ENCODE assay signal across 1 cellular context in genomic region chr3:111668912-111669488, GRCh38.
A peak's percentile ranks its signal among the peaks of the same experiment; 100 is the strongest.
TF ChIP-seq lines count a peak whose summit lies in the region.

No MANE protein-coding gene starts in this region.

TF ChIP-seq in HCT116, 20 proteins besides CTCF, POLR2A, EP300 and RAD21 (continued from another document):
- TF ChIP-seq REST (IDR thresholded peaks at IDR 0.05; ENCODE audit: low read depth) (no peak), CEBPB (IDR thresholded peaks at IDR 0.05; ENCODE audit: low read depth) (peak; percentile 40; the same call in 1 of the 2 replicates), EZH2phosphoT487 (IDR thresholded peaks at IDR 0.05; ENCODE audit: borderline replicate concordance) (no peak), SIN3A (IDR thresholded peaks at IDR 0.05; ENCODE audit: low read depth) (0 out of 2 replicates have a peak, but pooled peaks have one; percentile 18)
TF ChIP-seq in HCT116: peak in this region for 4.
